ENCODE assay signal across 8 cellular contexts in genomic region chr3:161560006-161560637, GRCh38.
DNase-seq lines count a peak whose midpoint lies in the region; ATAC-seq and TF ChIP-seq lines count a peak whose summit lies in the region.

No MANE protein-coding gene starts in this region.

- DNase-seq in DMS 273 treated with DMSO at 0.1 percent for 48 hours (lab: John Stamatoyannopoulos, UW) (peak; percentile 4), GM23248 (peak; percentile 76), NCI-H446 treated with DMSO at 0.1 percent for 48 hours (lab: John Stamatoyannopoulos, UW) (peak; percentile 5), MCF 10A (ENCODE audit: unreplicated experiment) (peak; percentile 68), kidney glomerular epithelial cell (lab: John Stamatoyannopoulos, UW) (peak; percentile 37), aorta (peak; percentile 39 to 70), natural killer cell (no peak)

- in situ Hi-C loops in GM23248 (cut with MboI) = loop anchor here (25.0 kb wide), 2 partner anchors 702 to 1252 kb away; no protein-coding TSS in a partner anchor

- POLR2A ChIA-PET in MCF 10A (lab: Yijun Ruan, JAX) = no interaction called here

- CTCF ChIA-PET in MCF 10A (lab: Yijun Ruan, JAX) = no interaction called here

- no peak overlapping the region for H2AFZ ChIP-seq in GM23248

- H3K27me3 ChIP-seq in GM23248 (replicated peaks; ENCODE audit: insufficient read depth) = no peaks in the 10 kb centered on the region
- H3K27me3 ChIP-seq in aorta (ENCODE audit: control insufficient read depth in 1 of 2, insufficient read depth in 2 of 2, low read length in 1 of 2) = no peaks in the 10 kb centered on the region

- no peaks in the 10 kb centered on the region for H3K36me3 ChIP-seq in GM23248 (ENCODE audit: low read depth)
- no peaks in the 10 kb centered on the region for H3K36me3 ChIP-seq in aorta (ENCODE audit: control insufficient read depth in 1 of 2, insufficient read depth in 2 of 2, low read length in 1 of 2)

- no TSS peak for BruUV-seq in MCF 10A (replicated peaks; lab: Mats Ljungman, UMichigan)

- H3K9me3 ChIP-seq in GM23248 (ENCODE audit: low read depth) = no peaks in the 10 kb centered on the region
- H3K9me3 ChIP-seq in aorta (ENCODE audit: control insufficient read depth, low read length) = no peaks in the 10 kb centered on the region

- H3K4me3 ChIP-seq in GM23248 (no peak overlapping the region), aorta (ENCODE audit: low read length in 2 of 2) (no peak overlapping the region)

- ATAC-seq in aorta (ENCODE audit: low FRiP score) (peak; percentile 66), GM18520 (IDR thresholded peaks at IDR 0.05; ENCODE audit: unreplicated experiment) (no peak), natural killer cell (no peak)

- peak; percentile 65 for TF ChIP-seq CTCF in MCF 10A (IDR thresholded peaks at IDR 0.05; ENCODE audit: unreplicated experiment)
- no peak for TF ChIP-seq CTCF in natural killer cell (IDR thresholded peaks at IDR 0.05)

- H3K9me3 Mint-ChIP-seq in MCF 10A (ENCODE audit: unreplicated experiment) (no peaks in the 10 kb centered on the region), natural killer cell (no peaks in the 10 kb centered on the region)

- H3K36me3 Mint-ChIP-seq in MCF 10A (ENCODE audit: insufficient read depth, unreplicated experiment) (no peaks in the 10 kb centered on the region), natural killer cell (no peaks in the 10 kb centered on the region)

- H3K27ac ChIP-seq in GM23248 = no peak overlapping the region
- H3K27ac ChIP-seq in aorta (ENCODE audit: low read depth in 1 of 2, low read length in 2 of 2) = no peak overlapping the region

- no peaks in the 10 kb centered on the region for H3K27me3 Mint-ChIP-seq in MCF 10A (ENCODE audit: insufficient read depth, unreplicated experiment)
- H3K27me3 Mint-ChIP-seq in natural killer cell (ENCODE audit: low read depth in 2 of 2) = peaks cover 0 to 9% of the 10 kb centered on the region in 2 donors

- no peaks in the 10 kb centered on the region for H3K9me2 ChIP-seq in GM23248 (ENCODE audit: insufficient read depth)

- H3K4me1 Mint-ChIP-seq in MCF 10A (ENCODE audit: insufficient read depth, unreplicated experiment) (peaks cover 4% of the 10 kb centered on the region), natural killer cell (no peaks in the 10 kb centered on the region)

- WGBS in GM23248 (ENCODE audit: low coverage in 1 of 2, low lambda C conversion rate in 2 of 2, missing lambda C conversion rate in 2 of 2), 2 experiments = 17 to 18% methylated on average over 14 of the region's 14 CpGs
- WGBS in aorta, 2 donors = 10% methylated on average over 14 of the region's 14 CpGs

- no peaks in the 10 kb centered on the region for H4K20me1 ChIP-seq in GM23248 (ENCODE audit: insufficient read depth)

- no peaks in the 10 kb centered on the region for H3K79me2 ChIP-seq in GM23248 (ENCODE audit: insufficient read depth)

- no peak overlapping the region for H3K9ac ChIP-seq in GM23248

- H3K4me1 ChIP-seq in GM23248 (ENCODE audit: insufficient read depth) (0 out of 2 replicates have a peak, but pooled peaks cover 7% of the 10 kb centered on the region), aorta (ENCODE audit: control insufficient read depth in 1 of 2, insufficient read depth in 2 of 2, low read length in 2 of 2) (no peaks in the 10 kb centered on the region)

- peak overlapping the region; percentile 38 for H3K4me2 ChIP-seq in GM23248 (ENCODE audit: unreplicated experiment)

- no peaks in the 10 kb centered on the region for H3F3A ChIP-seq in GM23248 (ENCODE audit: insufficient read depth)

- H3K4me3 Mint-ChIP-seq in MCF 10A (ENCODE audit: unreplicated experiment) (peak overlapping the region; percentile 3), natural killer cell (no peak overlapping the region)

- intact Hi-C loops in MCF 10A (cut with micrococcal nuclease) (loop anchor here (1.0 to 10.0 kb wide), 4 partner anchors 225 to 1930 kb away; no protein-coding TSS in a partner anchor), aorta (cut with DNase I) (no loop called here), natural killer cell (cut with micrococcal nuclease) (no loop called here)

- no peak overlapping the region for H3K27ac Mint-ChIP-seq in MCF 10A (ENCODE audit: low read depth, unreplicated experiment)
- H3K27ac Mint-ChIP-seq in natural killer cell = no peak overlapping the region
